In genomic region chr19:13842294-13843103, GRCh38 we compare ENCODE assay signal across 1 cellular context.
A peak's percentile ranks its signal among the peaks of the same experiment; 100 is the strongest.
TF ChIP-seq lines count a peak whose summit lies in the region.

No MANE protein-coding gene starts in this region.

TF ChIP-seq in GM12878, 131 proteins besides CTCF, POLR2A, EP300 and RAD21 (continued from another document):
- TF ChIP-seq REST (IDR thresholded peaks at IDR 0.05; ENCODE audit: low read depth, low read length): no peak
- TF ChIP-seq SUPT20H (IDR thresholded peaks at IDR 0.05; ENCODE audit: borderline replicate concordance, control insufficient read depth, low read depth, low read length): no peak
- TF ChIP-seq MYC (IDR thresholded peaks at IDR 0.05; ENCODE audit: insufficient read depth, insufficient read length, insufficient replicate concordance, low read length, severe bottlenecking): no peak
- no peak for TF ChIP-seq NFYA (IDR thresholded peaks at IDR 0.05; ENCODE audit: borderline replicate concordance, low read depth, low read length)
- TF ChIP-seq NR2C2 (IDR thresholded peaks at IDR 0.05; ENCODE audit: borderline replicate concordance, control insufficient read depth, insufficient read length, low read depth): no peak
- no peak for TF ChIP-seq TCF7 (IDR thresholded peaks at IDR 0.05; ENCODE audit: borderline replicate concordance)
- no peak for TF ChIP-seq MEF2A (IDR thresholded peaks at IDR 0.05; ENCODE audit: insufficient read depth, low read depth, low read length)
- TF ChIP-seq POLR2AphosphoS2 (IDR thresholded peaks at IDR 0.05; ENCODE audit: low read depth, low read length): 0 out of 2 replicates have a peak, but pooled peaks have one; percentile 74
- no peak for TF ChIP-seq STAT1 (conservative IDR thresholded peaks at IDR 0.05)
- TF ChIP-seq MTA2 (IDR thresholded peaks at IDR 0.05; ENCODE audit: low read depth): no peak
- no peak for TF ChIP-seq ZZZ3 (IDR thresholded peaks at IDR 0.05; ENCODE audit: control insufficient read depth, insufficient read length, low read depth)
- TF ChIP-seq EZH2 (IDR thresholded peaks at IDR 0.05; ENCODE audit: borderline replicate concordance, control insufficient read depth, low read depth, low read length): no peak
- TF ChIP-seq SMAD1 (IDR thresholded peaks at IDR 0.05; ENCODE audit: low read depth, partially characterized antibody): no peak
- TF ChIP-seq SMAD5 (IDR thresholded peaks at IDR 0.05; ENCODE audit: low read depth): no peak; the same call in 1 of the 2 replicates
- TF ChIP-seq ZNF384 (IDR thresholded peaks at IDR 0.05; ENCODE audit: borderline replicate concordance, low read depth, low read length): no peak
- TF ChIP-seq ZNF622 (IDR thresholded peaks at IDR 0.05): no peak
- no peak for TF ChIP-seq KLF5 (IDR thresholded peaks at IDR 0.05; ENCODE audit: partially characterized antibody)
- TF ChIP-seq TCF3 (IDR thresholded peaks at IDR 0.05; ENCODE audit: borderline replicate concordance, insufficient read depth, low read depth, low read length): peak; percentile 61; the same call in 1 of the 2 replicates
